Comparison of ENCODE assay signal across 1 cellular context in the genomic region with DNA sequence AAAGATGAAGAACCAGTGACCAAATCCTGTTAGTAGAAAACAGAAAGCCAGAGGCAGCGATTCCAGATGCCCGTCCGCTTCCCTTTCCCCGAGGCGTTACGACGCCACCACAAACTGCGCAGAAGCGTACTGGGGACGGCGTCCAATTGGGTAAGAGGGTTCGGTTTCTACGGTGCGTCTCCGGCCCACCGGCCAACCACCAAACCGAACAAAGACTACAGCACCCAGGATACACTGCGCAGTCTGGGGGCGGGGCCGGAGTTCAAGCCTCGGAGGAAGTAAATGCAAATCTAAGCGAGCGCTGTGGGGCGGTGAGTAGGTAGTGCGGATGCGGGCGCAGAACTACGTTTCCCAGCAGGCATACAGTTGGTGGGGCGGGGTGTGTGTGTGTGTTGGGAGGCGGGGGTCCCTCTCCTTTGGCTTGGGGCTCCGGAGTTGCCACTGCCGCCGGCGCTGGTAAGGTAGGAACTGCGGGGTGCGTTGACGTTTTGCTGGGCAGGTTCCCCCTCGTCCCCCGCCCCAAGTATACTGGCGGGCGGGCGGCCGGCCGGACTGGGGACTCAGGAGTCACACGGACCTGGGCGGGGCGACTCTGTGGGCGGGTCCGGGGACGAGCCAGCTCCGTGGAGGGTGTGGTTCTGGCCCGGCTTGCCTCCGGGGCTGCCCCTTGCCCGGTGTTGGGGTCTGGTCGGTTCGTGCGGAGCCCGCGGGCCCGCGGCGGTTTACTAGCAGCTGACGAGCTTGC.
TF ChIP-seq lines count a peak whose summit lies in the region.

Gene SWT1 (plus strand): TSS at position 314 of the 745 bp plus-strand sequence. CDS start 3,675 bp downstream, outside the sequence.
Gene TRMT1L (minus strand): TSS at position 100 of the 745 bp plus-strand sequence. CDS start 241 bp downstream, outside the sequence.

TF ChIP-seq in GM23338, 12 proteins besides CTCF, POLR2A, EP300 and RAD21 (continued from another document):
- TF ChIP-seq, protein P1, sequence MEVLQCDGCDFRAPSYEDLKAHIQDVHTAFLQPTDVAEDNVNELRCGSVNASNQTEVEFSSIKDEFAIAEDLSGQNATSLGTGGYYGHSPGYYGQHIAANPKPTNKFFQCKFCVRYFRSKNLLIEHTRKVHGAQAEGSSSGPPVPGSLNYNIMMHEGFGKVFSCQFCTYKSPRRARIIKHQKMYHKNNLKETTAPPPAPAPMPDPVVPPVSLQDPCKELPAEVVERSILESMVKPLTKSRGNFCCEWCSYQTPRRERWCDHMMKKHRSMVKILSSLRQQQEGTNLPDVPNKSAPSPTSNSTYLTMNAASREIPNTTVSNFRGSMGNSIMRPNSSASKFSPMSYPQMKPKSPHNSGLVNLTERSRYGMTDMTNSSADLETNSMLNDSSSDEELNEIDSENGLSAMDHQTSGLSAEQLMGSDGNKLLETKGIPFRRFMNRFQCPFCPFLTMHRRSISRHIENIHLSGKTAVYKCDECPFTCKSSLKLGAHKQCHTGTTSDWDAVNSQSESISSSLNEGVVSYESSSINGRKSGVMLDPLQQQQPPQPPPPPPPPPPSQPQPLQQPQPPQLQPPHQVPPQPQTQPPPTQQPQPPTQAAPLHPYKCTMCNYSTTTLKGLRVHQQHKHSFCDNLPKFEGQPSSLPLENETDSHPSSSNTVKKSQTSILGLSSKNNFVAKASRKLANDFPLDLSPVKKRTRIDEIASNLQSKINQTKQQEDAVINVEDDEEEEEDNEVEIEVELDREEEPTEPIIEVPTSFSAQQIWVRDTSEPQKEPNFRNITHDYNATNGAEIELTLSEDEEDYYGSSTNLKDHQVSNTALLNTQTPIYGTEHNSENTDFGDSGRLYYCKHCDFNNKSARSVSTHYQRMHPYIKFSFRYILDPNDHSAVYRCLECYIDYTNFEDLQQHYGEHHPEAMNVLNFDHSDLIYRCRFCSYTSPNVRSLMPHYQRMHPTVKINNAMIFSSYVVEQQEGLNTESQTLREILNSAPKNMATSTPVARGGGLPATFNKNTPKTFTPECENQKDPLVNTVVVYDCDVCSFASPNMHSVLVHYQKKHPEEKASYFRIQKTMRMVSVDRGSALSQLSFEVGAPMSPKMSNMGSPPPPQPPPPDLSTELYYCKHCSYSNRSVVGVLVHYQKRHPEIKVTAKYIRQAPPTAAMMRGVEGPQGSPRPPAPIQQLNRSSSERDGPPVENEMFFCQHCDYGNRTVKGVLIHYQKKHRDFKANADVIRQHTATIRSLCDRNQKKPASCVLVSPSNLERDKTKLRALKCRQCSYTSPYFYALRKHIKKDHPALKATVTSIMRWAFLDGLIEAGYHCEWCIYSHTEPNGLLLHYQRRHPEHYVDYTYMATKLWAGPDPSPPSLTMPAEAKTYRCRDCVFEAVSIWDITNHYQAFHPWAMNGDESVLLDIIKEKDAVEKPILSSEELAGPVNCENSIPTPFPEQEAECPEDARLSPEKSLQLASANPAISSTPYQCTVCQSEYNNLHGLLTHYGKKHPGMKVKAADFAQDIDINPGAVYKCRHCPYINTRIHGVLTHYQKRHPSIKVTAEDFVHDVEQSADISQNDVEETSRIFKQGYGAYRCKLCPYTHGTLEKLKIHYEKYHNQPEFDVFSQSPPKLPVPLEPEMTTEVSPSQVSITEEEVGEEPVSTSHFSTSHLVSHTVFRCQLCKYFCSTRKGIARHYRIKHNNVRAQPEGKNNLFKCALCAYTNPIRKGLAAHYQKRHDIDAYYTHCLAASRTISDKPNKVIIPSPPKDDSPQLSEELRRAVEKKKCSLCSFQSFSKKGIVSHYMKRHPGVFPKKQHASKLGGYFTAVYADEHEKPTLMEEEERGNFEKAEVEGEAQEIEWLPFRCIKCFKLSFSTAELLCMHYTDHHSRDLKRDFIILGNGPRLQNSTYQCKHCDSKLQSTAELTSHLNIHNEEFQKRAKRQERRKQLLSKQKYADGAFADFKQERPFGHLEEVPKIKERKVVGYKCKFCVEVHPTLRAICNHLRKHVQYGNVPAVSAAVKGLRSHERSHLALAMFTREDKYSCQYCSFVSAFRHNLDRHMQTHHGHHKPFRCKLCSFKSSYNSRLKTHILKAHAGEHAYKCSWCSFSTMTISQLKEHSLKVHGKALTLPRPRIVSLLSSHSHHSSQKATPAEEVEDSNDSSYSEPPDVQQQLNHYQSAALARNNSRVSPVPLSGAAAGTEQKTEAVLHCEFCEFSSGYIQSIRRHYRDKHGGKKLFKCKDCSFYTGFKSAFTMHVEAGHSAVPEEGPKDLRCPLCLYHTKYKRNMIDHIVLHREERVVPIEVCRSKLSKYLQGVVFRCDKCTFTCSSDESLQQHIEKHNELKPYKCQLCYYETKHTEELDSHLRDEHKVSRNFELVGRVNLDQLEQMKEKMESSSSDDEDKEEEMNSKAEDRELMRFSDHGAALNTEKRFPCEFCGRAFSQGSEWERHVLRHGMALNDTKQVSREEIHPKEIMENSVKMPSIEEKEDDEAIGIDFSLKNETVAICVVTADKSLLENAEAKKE (CRISPR knock-in tag; IDR thresholded peaks at IDR 0.05) = no peak
- TF ChIP-seq ZNF114 (CRISPR knock-in tag; IDR thresholded peaks at IDR 0.05) (no peak), EZH2phosphoT487 (IDR thresholded peaks at IDR 0.05; ENCODE audit: unreplicated experiment) (no peak), REST (IDR thresholded peaks at IDR 0.05; ENCODE audit: unreplicated experiment) (no peak), STAT1 (IDR thresholded peaks at IDR 0.05; ENCODE audit: unreplicated experiment) (no peak), POLR2AphosphoS5 (IDR thresholded peaks at IDR 0.05; ENCODE audit: low read depth) (peak; percentile 88), JUNB (IDR thresholded peaks at IDR 0.05; ENCODE audit: unreplicated experiment) (no peak), ETS1 (IDR thresholded peaks at IDR 0.05) (peak; percentile 99)
